In genomic region chr4:189828298-189828697, GRCh38 we compare ENCODE assay signal across 34 cellular contexts.
"Had no signal": no experiment of that assay in that cellular context is flagged by ENCODE, and none has a peak within 500 bp of the region (broad histone marks: within the 10 kb centered on the region; RNA-seq: fewer than 3 reads in every experiment).

No MANE protein-coding gene starts in this region.

- H3K36me3 Mint-ChIP-seq: activated naive CD8-positive, alpha-beta T cell treated with anti-CD3 and anti-CD28 coated beads for 36 hours; T-cell had no signal

- H3K4me3 ChIP-seq: body of pancreas, breast epithelium, K562, Peyer's patch had no signal

- H3K27ac Mint-ChIP-seq: activated CD4-positive, alpha-beta T cell treated with anti-CD3 and anti-CD28 coated beads, Interleukin-2, amount 10 ng/mL, durations not matched to agents 24 days and 14 days; activated CD8-positive, alpha-beta T cell treated with anti-CD3 and anti-CD28 coated beads for 36 hours; activated naive CD8-positive, alpha-beta T cell treated with anti-CD3 and anti-CD28 coated beads for 36 hours; activated T-cell treated with anti-CD3 and anti-CD28 coated beads, Interleukin-2, amount 50 U/mL, for 72 hours; activated T-helper 17 cell treated with anti-CD3 and anti-CD28 coated beads, Interleukin-2, amount 50 U/mL, for 72 hours; T-cell had no signal

- H3K4me3 Mint-ChIP-seq: activated CD4-positive, alpha-beta T cell treated with anti-CD3 and anti-CD28 coated beads, Interleukin-2, amount 10 ng/mL, durations not matched to agents 24 days and 14 days; activated CD8-positive, alpha-beta T cell treated with anti-CD3 and anti-CD28 coated beads for 36 hours; activated naive CD8-positive, alpha-beta T cell treated with anti-CD3 and anti-CD28 coated beads for 36 hours; activated T-cell treated with anti-CD3 and anti-CD28 coated beads, Interleukin-2, amount 50 U/mL, for 72 hours; activated T-helper 17 cell treated with anti-CD3 and anti-CD28 coated beads, Interleukin-2, amount 50 U/mL, for 72 hours; T-cell had no signal

- H3K9me3 ChIP-seq: body of pancreas, breast epithelium, Peyer's patch had no signal

- H3K36me3 ChIP-seq: breast epithelium, Peyer's patch, WERI-Rb-1 had no signal

- ATAC-seq: activated CD8-positive, alpha-beta T cell treated with anti-CD3 and anti-CD28 coated beads for 36 hours; activated T-cell treated with anti-CD3 and anti-CD28 coated beads, Interleukin-2, amount 50 U/mL, for 72 hours; activated T-helper 17 cell treated with anti-CD3 and anti-CD28 coated beads, Interleukin-2, amount 50 U/mL, for 72 hours; body of pancreas; K562; PC-3; SK-N-SH treated with all-trans-retinoic acid at 6 μM for 48 hours; T-cell had no signal

- FAIRE-seq: astrocyte, K562 had no signal

- H3K27me3 ChIP-seq: body of pancreas, breast epithelium, Peyer's patch had no signal

- H3K4me1 Mint-ChIP-seq: activated CD4-positive, alpha-beta T cell treated with anti-CD3 and anti-CD28 coated beads, Interleukin-2, amount 10 ng/mL, durations not matched to agents 24 days and 14 days; activated naive CD8-positive, alpha-beta T cell treated with anti-CD3 and anti-CD28 coated beads for 36 hours; activated T-helper 17 cell treated with anti-CD3 and anti-CD28 coated beads, Interleukin-2, amount 50 U/mL, for 72 hours; T-cell had no signal

- H3K27ac ChIP-seq: body of pancreas, breast epithelium, Peyer's patch, WERI-Rb-1 had no signal

- DNase-seq: activated CD4-positive, alpha-beta T cell treated with anti-CD3 and anti-CD28 coated beads, Interleukin-2, amount 10 ng/mL, durations not matched to agents 24 days and 14 days; activated CD4-positive, alpha-beta T cell treated with anti-CD3 and anti-CD28 coated beads, Interleukin-2, amount 50 U/mL, for 4 hours; activated CD8-positive, alpha-beta T cell treated with anti-CD3 and anti-CD28 coated beads for 36 hours; activated effector memory CD4-positive, alpha-beta T cell treated with anti-CD3 and anti-CD28 coated beads, Interleukin-2, amount 50 U/mL, for 16 hours; activated naive CD4-positive, alpha-beta T cell; activated naive CD4-positive, alpha-beta T cell treated with anti-CD3 and anti-CD28 coated beads, Interleukin-2, amount 50 U/mL, for 16 hours; activated naive CD8-positive, alpha-beta T cell treated with anti-CD3 and anti-CD28 coated beads for 36 hours; activated T-cell treated with anti-CD3 and anti-CD28 coated beads, Interleukin-2, amount 50 U/mL, for 1 hour; activated T-cell treated with anti-CD3 and anti-CD28 coated beads, Interleukin-2, amount 50 U/mL, for 72 hours; amniotic stem cell; body of pancreas; cerebellar nuclear complex; NCI-H1105 treated with DMSO at 0.1 percent for 48 hours; NCI-H1436 treated with DMSO at 0.1 percent for 48 hours; NCI-H1694 treated with DMSO at 0.1 percent for 48 hours; NCI-H2029; NCI-H2171; NCI-H510A; NCI-H526; NCI-H748 treated with DMSO at 0.1 percent for 48 hours; NK-92 treated with Interleukin-12 subunit alpha and Interleukin-12 subunit beta, amount 100 ng/mL, for 24 hours; PC-3; Peyer's patch; RPMI8226; SHP77 treated with DMSO at 0.1 percent for 48 hours; T-cell; T-helper 2 cell; T-helper 9 cell; WERI-Rb-1 had no signal

- H3K4me1 ChIP-seq: body of pancreas, breast epithelium, Peyer's patch had no signal

- H3K27me3 Mint-ChIP-seq: activated CD4-positive, alpha-beta T cell treated with anti-CD3 and anti-CD28 coated beads, Interleukin-2, amount 10 ng/mL, durations not matched to agents 24 days and 14 days; activated CD8-positive, alpha-beta T cell treated with anti-CD3 and anti-CD28 coated beads for 36 hours; activated naive CD8-positive, alpha-beta T cell treated with anti-CD3 and anti-CD28 coated beads for 36 hours; activated T-helper 17 cell treated with anti-CD3 and anti-CD28 coated beads, Interleukin-2, amount 50 U/mL, for 72 hours had no signal

- H3K9me3 Mint-ChIP-seq: activated CD4-positive, alpha-beta T cell treated with anti-CD3 and anti-CD28 coated beads, Interleukin-2, amount 10 ng/mL, durations not matched to agents 24 days and 14 days; activated CD8-positive, alpha-beta T cell treated with anti-CD3 and anti-CD28 coated beads for 36 hours; activated naive CD8-positive, alpha-beta T cell treated with anti-CD3 and anti-CD28 coated beads for 36 hours; activated T-cell treated with anti-CD3 and anti-CD28 coated beads, Interleukin-2, amount 50 U/mL, for 72 hours; activated T-helper 17 cell treated with anti-CD3 and anti-CD28 coated beads, Interleukin-2, amount 50 U/mL, for 72 hours; T-cell had no signal
